7 cellular contexts compared by ENCODE assay signal in genomic region chr19:6800991-6801396, GRCh38. TPM values are rescaled to one million over a fixed set of nuclear protein-coding genes. Genes with fewer than 3 reads are reported as not detected.
DNase-seq lines count a peak whose midpoint lies in the region; ATAC-seq, FAIRE-seq and TF ChIP-seq lines count a peak whose summit lies in the region.

No MANE protein-coding gene starts in this region.

- H3K79me2 ChIP-seq in GM23248 (ENCODE audit: insufficient read depth) (no peaks in the 10 kb centered on the region), OCI-LY3 (ENCODE audit: low read length) (peaks cover 68% of the 10 kb centered on the region), H1 (ENCODE audit: control insufficient read depth in 1 of 2, insufficient read depth in 2 of 2, low read length in 2 of 2) (no peaks in the 10 kb centered on the region)

- H3K18ac ChIP-seq in H1 (ENCODE audit: extremely low read depth, low read length): peak overlapping the region; percentile 97

- 10% methylated on average over 8 of the region's 8 CpGs for WGBS in GM23248 (ENCODE audit: low coverage in 1 of 2, low lambda C conversion rate in 2 of 2, missing lambda C conversion rate in 2 of 2), 2 experiments
- 90% methylated on average over 8 of the region's 8 CpGs; no CpG with 5 or more reads in 1 of the 2 experiments for WGBS in H1 (ENCODE audit: extremely low coverage in 1 of 2, insufficient coverage in 1 of 2, insufficient read length in 1 of 2, insufficient replicate concordance in 2 of 2, low coverage in 1 of 2, low lambda C conversion rate in 2 of 2, missing lambda C conversion rate in 1 of 2), 2 experiments

- in situ Hi-C loops in GM23248 (cut with MboI): no loop called here

- TF ChIP-seq CTCF in OCI-LY3 (IDR thresholded peaks at IDR 0.05; ENCODE audit: low read depth, low read length): no peak
- TF ChIP-seq CTCF in H1 (IDR thresholded peaks at IDR 0.05; ENCODE audit: control extremely low read depth in 1 of 3, insufficient read depth in 1 of 3, low read depth in 1 of 3, low read length in 3 of 3): no peak

- H2BK12ac ChIP-seq in H1 (ENCODE audit: low read depth, low read length): peak overlapping the region; percentile 60; the same call in 1 of the 2 replicates

- H3K9ac ChIP-seq in GM23248 (no peak overlapping the region), OCI-LY3 (ENCODE audit: low read length) (peak overlapping the region; percentile 72), H1 (replicated peaks in 1 of 4; ENCODE audit: extremely low read depth in 1 of 4, low read depth in 3 of 4, low read length in 3 of 4) (no peak overlapping the region)

- no peaks in the 10 kb centered on the region for H3F3A ChIP-seq in GM23248 (ENCODE audit: insufficient read depth)

- peak; percentile 86 for DNase-seq in GM23248
- DNase-seq in H1 (ENCODE audit: low read depth in 1 of 2, low spot score in 2 of 2): no peak
- no peak for DNase-seq in stimulated activated effector memory CD8-positive, alpha-beta T cell treated with anti-CD3 and anti-CD28 coated beads, Interleukin-12 subunit alpha, Interleukin-12 subunit beta, amount 100 ng/mL, for 72 hours (ENCODE audit: low spot score in 2 of 2)
- no peak for DNase-seq in globus pallidus (ENCODE audit: low spot score)

- TF ChIP-seq RAD21 in H1 (IDR thresholded peaks at IDR 0.05 in 1 of 2, conservative IDR thresholded peaks at IDR 0.05 in 1 of 2; ENCODE audit: low read depth in 2 of 2, low read length in 2 of 2): no peak

- no peak overlapping the region for H3K56ac ChIP-seq in H1 (replicated peaks; ENCODE audit: insufficient read length, low read depth, low read length)

- H3K27ac Mint-ChIP-seq in stimulated activated effector memory CD8-positive, alpha-beta T cell treated with anti-CD3 and anti-CD28 coated beads, Interleukin-12 subunit alpha, Interleukin-12 subunit beta, amount 100 ng/mL, for 72 hours: peak overlapping the region; percentile 95

- no peak for TF ChIP-seq POLR2A in H1 (IDR thresholded peaks at IDR 0.05; ENCODE audit: control extremely low read depth in 1 of 2, low read depth in 2 of 2, low read length in 2 of 2)

- H2BK5ac ChIP-seq in H1 (ENCODE audit: low read depth, low read length): peak overlapping the region; percentile 88; the same call in 1 of the 2 replicates

- H2BK15ac ChIP-seq in H1 (ENCODE audit: low read length): no peak overlapping the region

- peaks cover 7% of the 10 kb centered on the region for H3K4me1 ChIP-seq in GM23248 (ENCODE audit: insufficient read depth)
- H3K4me1 ChIP-seq in OCI-LY3 (ENCODE audit: low read length): peaks cover 29% of the 10 kb centered on the region
- H3K4me1 ChIP-seq in H1 (replicated peaks in 1 of 4; ENCODE audit: control insufficient read depth in 3 of 4, insufficient read depth in 4 of 4, low read length in 3 of 4): peaks cover 0 to 11% (median 3%) of the 10 kb centered on the region in 4 experiments; a peak in 2 of 7 replicates

- H2BK120ac ChIP-seq in H1 (replicated peaks; ENCODE audit: low read depth, low read length): no peak overlapping the region

- peaks cover 3% of the 10 kb centered on the region; the same call in 1 of the 2 replicates for H3K23me2 ChIP-seq in H1 (ENCODE audit: low read depth, low read length)

- H4K8ac ChIP-seq in H1 (ENCODE audit: extremely low read depth, insufficient read depth, low read length): peak overlapping the region; percentile 76; the same call in 1 of the 2 replicates

- H3K36me3 Mint-ChIP-seq in stimulated activated effector memory CD8-positive, alpha-beta T cell treated with anti-CD3 and anti-CD28 coated beads, Interleukin-12 subunit alpha, Interleukin-12 subunit beta, amount 100 ng/mL, for 72 hours: peaks cover 52% of the 10 kb centered on the region

- H3K4me1 Mint-ChIP-seq in stimulated activated effector memory CD8-positive, alpha-beta T cell treated with anti-CD3 and anti-CD28 coated beads, Interleukin-12 subunit alpha, Interleukin-12 subunit beta, amount 100 ng/mL, for 72 hours: peaks cover 72% of the 10 kb centered on the region

- H3K14ac ChIP-seq in H1 (ENCODE audit: insufficient read length): no peak overlapping the region

- H4K20me1 ChIP-seq in GM23248 (ENCODE audit: insufficient read depth) (no peaks in the 10 kb centered on the region), OCI-LY3 (ENCODE audit: insufficient read depth, low read length) (peaks cover 22% of the 10 kb centered on the region), H1 (replicated peaks in 1 of 2; ENCODE audit: control insufficient read depth in 1 of 2, insufficient read depth in 2 of 2, low read length in 2 of 2) (no peaks in the 10 kb centered on the region)

- H3K4me3 Mint-ChIP-seq in stimulated activated effector memory CD8-positive, alpha-beta T cell treated with anti-CD3 and anti-CD28 coated beads, Interleukin-12 subunit alpha, Interleukin-12 subunit beta, amount 100 ng/mL, for 72 hours: peak overlapping the region; percentile 86

- CTCF ChIA-PET in H1 (lab: Charles Lee; ENCODE audit: partially characterized antibody): interaction anchor here (0.6 to 1.1 kb wide), 2 partner anchors 9 to 410 kb away, joined by 3 read pairs; no protein-coding TSS in a partner anchor

- H4K91ac ChIP-seq in H1 (replicated peaks; ENCODE audit: insufficient read length, low read length): peak overlapping the region; percentile 89

- H3K9me3 ChIP-seq in GM23248 (ENCODE audit: low read depth) (no peaks in the 10 kb centered on the region), OCI-LY3 (ENCODE audit: insufficient read depth, low read length) (no peaks in the 10 kb centered on the region), H1 (ENCODE audit: insufficient read depth in 2 of 2, low read depth in 1 of 2, low read length in 1 of 2) (peaks cover 2 to 17% of the 10 kb centered on the region in 2 experiments; a peak in 3 of 4 replicates)

- H3K23ac ChIP-seq in H1 (ENCODE audit: insufficient read length): no peak overlapping the region

- H3K27me3 ChIP-seq in GM23248 (replicated peaks; ENCODE audit: insufficient read depth) (0 out of 2 replicates have a peak, but pooled peaks cover 3% of the 10 kb centered on the region), OCI-LY3 (ENCODE audit: low read depth, low read length) (no peaks in the 10 kb centered on the region), H1 (replicated peaks in 1 of 4; ENCODE audit: control insufficient read depth in 3 of 4, extremely low read depth in 1 of 4, insufficient read depth in 3 of 4, low read length in 3 of 4) (no peaks in the 10 kb centered on the region)

- H3K27ac ChIP-seq in GM23248: no peak overlapping the region
- H3K27ac ChIP-seq in OCI-LY3 (ENCODE audit: low read length): peak overlapping the region; percentile 88
- 0 out of 2 replicates have a peak overlapping the region, but pooled peaks have one; percentile 3 for H3K27ac ChIP-seq in H1 (ENCODE audit: low read depth, low read length)

- H3K9me3 Mint-ChIP-seq in stimulated activated effector memory CD8-positive, alpha-beta T cell treated with anti-CD3 and anti-CD28 coated beads, Interleukin-12 subunit alpha, Interleukin-12 subunit beta, amount 100 ng/mL, for 72 hours: no peaks in the 10 kb centered on the region

- H2AFZ ChIP-seq in GM23248: peak overlapping the region; percentile 88
- no peak overlapping the region for H2AFZ ChIP-seq in OCI-LY3 (ENCODE audit: low read depth, low read length)
- H2AFZ ChIP-seq in H1 (ENCODE audit: low read length): peak overlapping the region; percentile 55; the same call in 1 of the 2 replicates

- H3K36me3 ChIP-seq in GM23248 (ENCODE audit: low read depth) (no peaks in the 10 kb centered on the region), OCI-LY3 (replicated peaks; ENCODE audit: low read depth, low read length) (peaks cover 9% of the 10 kb centered on the region), H1 (ENCODE audit: control insufficient read depth in 2 of 4, insufficient read depth in 4 of 4, low read length in 3 of 4) (no peaks in the 10 kb centered on the region)

- no peak for FAIRE-seq in H1 (lab: Jason Lieb, UNC)

- peak; percentile 34 for ATAC-seq in stimulated activated effector memory CD8-positive, alpha-beta T cell treated with anti-CD3 and anti-CD28 coated beads, Interleukin-12 subunit alpha, Interleukin-12 subunit beta, amount 100 ng/mL, for 72 hours
- ATAC-seq in HG03439 (IDR thresholded peaks at IDR 0.05; ENCODE audit: unreplicated experiment) (no peak), GM18502 (IDR thresholded peaks at IDR 0.05; ENCODE audit: poor library complexity, unreplicated experiment) (no peak)

- H3K4me2 ChIP-seq in GM23248 (ENCODE audit: unreplicated experiment) (peak overlapping the region; percentile 82), OCI-LY3 (ENCODE audit: low read length) (peak overlapping the region; percentile 86), H1 (ENCODE audit: insufficient read depth in 1 of 2, low read depth in 2 of 2, low read length in 2 of 2) (peak overlapping the region; percentile 39 to 57; a peak in 2 of 4 replicates)

- POLR2A ChIA-PET in H1 (lab: Charles Lee; ENCODE audit: partially characterized antibody): interaction anchor here (0.6 to 1.7 kb wide), 7 partner anchors 11 to 330 kb away, joined by 3 to 7 read pairs (median 3); no protein-coding TSS in a partner anchor

- H3K4ac ChIP-seq in H1 (replicated peaks; ENCODE audit: insufficient read length, low read depth, low read length): no peak overlapping the region

- peak overlapping the region; percentile 57 for H3K4me3 ChIP-seq in GM23248
- peak overlapping the region; percentile 74 for H3K4me3 ChIP-seq in OCI-LY3 (ENCODE audit: low read length)
- peak overlapping the region in 1 of 4 experiments; percentile 5; a peak in 1 of 8 replicates for H3K4me3 ChIP-seq in H1 (ENCODE audit: extremely low read depth in 1 of 4, insufficient read depth in 2 of 4, low read depth in 3 of 4, low read length in 4 of 4)

- no peak for TF ChIP-seq EP300 in H1 (IDR thresholded peaks at IDR 0.05; ENCODE audit: borderline replicate concordance in 1 of 2, low read depth in 2 of 2, low read length in 2 of 2)

- no peak overlapping the region for H2AK5ac ChIP-seq in H1 (ENCODE audit: low read depth, low read length)

- H4K5ac ChIP-seq in H1 (ENCODE audit: insufficient read length, low read depth, low read length): no peak overlapping the region

- peak overlapping the region; percentile 49; the same call in 1 of the 2 replicates for H2BK20ac ChIP-seq in H1 (ENCODE audit: low read length)

- no peaks in the 10 kb centered on the region for H3K9me2 ChIP-seq in GM23248 (ENCODE audit: insufficient read depth)

- H3K79me1 ChIP-seq in H1 (ENCODE audit: low read depth, low read length): no peaks in the 10 kb centered on the region

RNA-seq across cellular contexts. Expression of gene VAV1, which starts 28.5 kb away (rescaled TPM):
- not detected in 2 replicates for total RNA-seq in GM23248 (2014; rRNA removed; shearing (Covaris generic))
- polyA plus RNA-seq in GM23248 (2016; fragmentation: Nextera tagmentation; extraction: Ambion mirVana) (not detected in 2 replicates), H1 (2011; rRNA removed) (0.21 and 0.46 TPM in 2 replicates)
- total RNA-seq in H1 (2021; fragmentation: NEBNext Ultra II Directional; extraction: Animal tissue kit (Norgen Biotek cat#: 25700)): 0.21 and 0.22 TPM in 2 replicates
- 0.31 TPM for polyA plus RNA-seq in H1 (2011; cell fraction: cytosol; rRNA removed)
- polyA plus RNA-seq in H1 (2011; cell fraction: nucleus; rRNA removed): 0.61 TPM
- 0.56 to 0.67 TPM (median 0.58 TPM) in 3 of 4 replicates, not detected in the other for polyA plus RNA-seq in H1 (2012, experiment 1 of 2)
- polyA plus RNA-seq in H1 (2012, experiment 2 of 2): 0.18 TPM
- polyA plus RNA-seq in H1 (2013, experiment 1 of 2): 3.1 TPM
- polyA plus RNA-seq in H1 (2013, experiment 2 of 2): 2.7 TPM
- 0.47 and 1.2 TPM in 2 replicates for polyA minus RNA-seq in H1 (2011; rRNA and poly(A)+ RNA removed)
- polyA minus RNA-seq in H1 (2011; cell fraction: cytosol; rRNA and poly(A)+ RNA removed): 1.6 TPM
- not detected for polyA minus RNA-seq in H1 (2011; cell fraction: nucleus; rRNA and poly(A)+ RNA removed)

RNA-seq across cellular contexts. Expression of gene SH2D3A, which starts 33.8 kb away (rescaled TPM):
- not detected in 2 replicates for total RNA-seq in GM23248 (2014; rRNA removed; shearing (Covaris generic))
- polyA plus RNA-seq in GM23248 (2016; fragmentation: Nextera tagmentation; extraction: Ambion mirVana): 0.18 TPM in 1 of 2 replicates, not detected in the other
- 20.0 and 22.1 TPM in 2 replicates for total RNA-seq in H1 (2021; fragmentation: NEBNext Ultra II Directional; extraction: Animal tissue kit (Norgen Biotek cat#: 25700))
- polyA plus RNA-seq in H1 (2011; rRNA removed): 14.5 and 22.8 TPM in 2 replicates
- 18.8 TPM for polyA plus RNA-seq in H1 (2011; cell fraction: cytosol; rRNA removed)
- polyA plus RNA-seq in H1 (2011; cell fraction: nucleus; rRNA removed): 34.1 TPM
- 12.6 to 18.8 TPM (median 17.6 TPM) in 4 replicates for polyA plus RNA-seq in H1 (2012, experiment 1 of 2)
- polyA plus RNA-seq in H1 (2012, experiment 2 of 2): 15.0 TPM
- 32.0 TPM for polyA plus RNA-seq in H1 (2013, experiment 1 of 2)
- polyA plus RNA-seq in H1 (2013, experiment 2 of 2): 29.0 TPM
- 6.1 and 7.2 TPM in 2 replicates for polyA minus RNA-seq in H1 (2011; rRNA and poly(A)+ RNA removed)
- 9.0 TPM for polyA minus RNA-seq in H1 (2011; cell fraction: cytosol; rRNA and poly(A)+ RNA removed)
- 11.2 TPM for polyA minus RNA-seq in H1 (2011; cell fraction: nucleus; rRNA and poly(A)+ RNA removed)

Comparison
In these comparisons a context has a peak if more than half of its experiments do, and no peak if none do; other contexts are left out.
1. RNA of gene SH2D3A, which starts 33.8 kb away (total RNA-seq): 20.0 to 22.1 TPM in H1; not detected in GM23248; every median in the first group is over 10 times any median in the second.
2. Peak in every context shown above with its lines, with median percentiles within 50 percentile points of each other: H3K4me2 ChIP-seq.